Comparison of ENCODE assay signal across 12 cellular contexts in genomic region chr6:99344289-99344688, GRCh38. TPM values are rescaled to one million over a fixed set of nuclear protein-coding genes. Genes with fewer than 3 reads are reported as not detected.
DNase-seq lines count a peak whose midpoint lies in the region; ATAC-seq and TF ChIP-seq lines count a peak whose summit lies in the region.
"Had no signal": no experiment of that assay in that cellular context is flagged by ENCODE, and none has a peak within 500 bp of the region (broad histone marks: within the 10 kb centered on the region; RNA-seq: fewer than 3 reads in every experiment).

No MANE protein-coding gene starts in this region.

- 0 out of 2 replicates have a peak overlapping the region, but pooled peaks have one; percentile 3 for H3K4ac ChIP-seq in IMR-90 (ENCODE audit: low read depth, low read length)

- intact Hi-C loops in IMR-90 (cut with micrococcal nuclease) (no loop called here), sciatic nerve (cut with DNase I) (no loop called here)

- H3K9me3 ChIP-seq in IMR-90 (ENCODE audit: control insufficient read depth, insufficient read depth, low read length) (no peaks in the 10 kb centered on the region), Karpas-422 (ENCODE audit: low read length) (no peaks in the 10 kb centered on the region)
- H3K9me3 ChIP-seq: neutrophil, transverse colon had no signal

- no peak overlapping the region for H3K23ac ChIP-seq in IMR-90 (ENCODE audit: low read depth, low read length)

- H3K9ac ChIP-seq in IMR-90 (ENCODE audit: low read depth, low read length): no peak overlapping the region
- H3K9ac ChIP-seq in Karpas-422 (ENCODE audit: low read length): no peak overlapping the region

- no peak overlapping the region for H3K14ac ChIP-seq in IMR-90 (replicated peaks; ENCODE audit: low read depth, low read length)

- H3K4me2 ChIP-seq in IMR-90 (ENCODE audit: low read depth, low read length) (no peak overlapping the region), Karpas-422 (ENCODE audit: low read depth, low read length, poor library complexity, severe bottlenecking) (no peak overlapping the region)

- TF ChIP-seq POLR2A in IMR-90 (IDR thresholded peaks at IDR 0.05; ENCODE audit: low read depth, low read length): no peak

- H2BK120ac ChIP-seq in IMR-90 (ENCODE audit: low read depth, low read length): no peak overlapping the region

- no peak overlapping the region for H3K56ac ChIP-seq in IMR-90 (ENCODE audit: extremely low read depth, insufficient read depth, low read length)

- ATAC-seq in GM18861 (IDR thresholded peaks at IDR 0.05; ENCODE audit: unreplicated experiment) (peak; percentile 51), IMR-90 (ENCODE audit: low read depth) (peak; percentile 60), sciatic nerve (no peak)

- no peak overlapping the region for H4K91ac ChIP-seq in IMR-90 (ENCODE audit: insufficient read depth, low read depth, low read length)

- H2BK15ac ChIP-seq in IMR-90 (ENCODE audit: low read depth, low read length): no peak overlapping the region

- H3K36me3 Mint-ChIP-seq in osteocyte (ENCODE audit: unreplicated experiment): no peaks in the 10 kb centered on the region

- H2BK5ac ChIP-seq in IMR-90 (ENCODE audit: low read depth, low read length, poor library complexity, severe bottlenecking): no peak overlapping the region

- CTCF ChIA-PET in IMR-90 (lab: Yijun Ruan, JAX): interaction anchor here (0.6 kb wide), 1 partner anchor 178 kb away, joined by 6 read pairs; no protein-coding TSS in a partner anchor

- H2BK20ac ChIP-seq in IMR-90 (ENCODE audit: low read depth, low read length): no peak overlapping the region

- peaks cover 24% of the 10 kb centered on the region for H3K4me1 Mint-ChIP-seq in osteocyte (ENCODE audit: unreplicated experiment)

- H3K4me3 ChIP-seq in IMR-90 (ENCODE audit: insufficient read depth, low read depth, low read length): no peak overlapping the region
- H3K4me3 ChIP-seq in fibroblast of mammary gland (ENCODE audit: control insufficient read depth, low read depth, low read length): no peak overlapping the region
- no peak overlapping the region for H3K4me3 ChIP-seq in Karpas-422 (ENCODE audit: low read length)
- H3K4me3 ChIP-seq: transverse colon had no signal

- no peak overlapping the region for H4K8ac ChIP-seq in IMR-90 (ENCODE audit: low read depth in 2 of 2, low read length in 2 of 2)

- no peaks in the 10 kb centered on the region for H3K9me3 Mint-ChIP-seq in osteocyte (ENCODE audit: unreplicated experiment)

- no peak overlapping the region for H2AK9ac ChIP-seq in IMR-90 (replicated peaks; ENCODE audit: low read depth, low read length, poor library complexity)

- H2AFZ ChIP-seq in IMR-90 (replicated peaks; ENCODE audit: low read length, poor library complexity): peak overlapping the region; percentile 4
- no peak overlapping the region for H2AFZ ChIP-seq in Karpas-422 (ENCODE audit: low read length)

- DNase-seq in IMR-90: peak; percentile 60
- peak; percentile 17 for DNase-seq in fibroblast of mammary gland (ENCODE audit: low read depth)
- DNase-seq in osteocyte (ENCODE audit: extremely low spot score, unreplicated experiment): no peak
- DNase-seq in sciatic nerve (ENCODE audit: low spot score): no peak
- no peak for DNase-seq in Karpas-422
- no peak for DNase-seq in LoVo (ENCODE audit: low spot score)
- no peak for DNase-seq in NCI-H345 treated with DMSO at 0.1 percent for 48 hours (lab: John Stamatoyannopoulos, UW; ENCODE audit: unreplicated experiment)
- DNase-seq: dorsolateral prefrontal cortex, NCI-H146, transverse colon had no signal

- no peak overlapping the region for H4K5ac ChIP-seq in IMR-90 (ENCODE audit: low read depth, low read length)

- in situ Hi-C loops in IMR-90 (cut with MboI; ENCODE audit: low sequenced_read_pairs): no loop called here

- TF ChIP-seq CTCF in IMR-90 (conservative IDR thresholded peaks at IDR 0.05; ENCODE audit: low read depth, low read length) (no peak), fibroblast of mammary gland (conservative IDR thresholded peaks at IDR 0.05; ENCODE audit: control insufficient read depth, insufficient read depth, low read depth, low read length) (no peak), osteocyte (IDR thresholded peaks at IDR 0.05) (no peak)

- no peak overlapping the region for H3K4me3 Mint-ChIP-seq in osteocyte (ENCODE audit: unreplicated experiment)

- no peaks in the 10 kb centered on the region for H3K27me3 Mint-ChIP-seq in osteocyte (ENCODE audit: unreplicated experiment)

- H3K79me2 ChIP-seq in Karpas-422 (ENCODE audit: low read length): no peaks in the 10 kb centered on the region

- H3K9me2 ChIP-seq in Karpas-422 (replicated peaks; ENCODE audit: insufficient read depth, low read length): no peaks in the 10 kb centered on the region

- dilution Hi-C loops in IMR-90 (cut with HindIII; ENCODE audit: low sequenced_read_pairs, unreplicated experiment): no loop called here

- no peaks in the 10 kb centered on the region for H3K79me1 ChIP-seq in IMR-90 (ENCODE audit: low read depth in 1 of 2, low read length in 2 of 2)

- no peak for TF ChIP-seq RAD21 in IMR-90 (IDR thresholded peaks at IDR 0.05; ENCODE audit: low read length)

- H4K20me1 ChIP-seq in IMR-90 (ENCODE audit: insufficient read depth, low read length) (no peaks in the 10 kb centered on the region), Karpas-422 (ENCODE audit: insufficient read depth, low read depth, low read length) (no peaks in the 10 kb centered on the region)

- peaks cover 3% of the 10 kb centered on the region; the same call in 1 of the 2 replicates for H3K4me1 ChIP-seq in IMR-90 (ENCODE audit: control insufficient read depth, insufficient read depth, low read length)
- H3K4me1 ChIP-seq in Karpas-422 (ENCODE audit: low read length): no peaks in the 10 kb centered on the region

- H3K27ac Mint-ChIP-seq in osteocyte (ENCODE audit: unreplicated experiment): peak overlapping the region; percentile 6

- no peak overlapping the region for H3K27ac ChIP-seq in IMR-90 (ENCODE audit: insufficient read depth, low read length)
- H3K27ac ChIP-seq in Karpas-422 (ENCODE audit: low read length): no peak overlapping the region
- H3K27ac ChIP-seq: dorsolateral prefrontal cortex, neutrophil had no signal

- H3K36me3 ChIP-seq in IMR-90 (ENCODE audit: control insufficient read depth, insufficient read depth, low read length) (no peaks in the 10 kb centered on the region), Karpas-422 (ENCODE audit: insufficient read depth, low read length) (no peaks in the 10 kb centered on the region)
- H3K36me3 ChIP-seq: neutrophil, transverse colon had no signal

- no peak overlapping the region for H2AK5ac ChIP-seq in IMR-90 (ENCODE audit: low read depth, low read length)

- H3K18ac ChIP-seq in IMR-90 (ENCODE audit: low read depth, low read length): no peak overlapping the region

- H3K27me3 ChIP-seq in IMR-90 (ENCODE audit: control insufficient read depth, insufficient read depth, low read length) (no peaks in the 10 kb centered on the region), Karpas-422 (ENCODE audit: low read length) (no peaks in the 10 kb centered on the region)
- H3K27me3 ChIP-seq: dorsolateral prefrontal cortex had no signal

- H3K9me1 ChIP-seq in IMR-90 (ENCODE audit: insufficient read depth, low read length): peaks cover 6% of the 10 kb centered on the region; the same call in 1 of the 2 replicates

- BruUV-seq in IMR-90 (replicated peaks; lab: Mats Ljungman, UMichigan): no TSS peak

- POLR2A ChIA-PET in IMR-90 (lab: Charles Lee; ENCODE audit: unreplicated experiment): no interaction called here

- WGBS in IMR-90 (ENCODE audit: extremely low coverage in 2 of 2, insufficient read length in 1 of 2), 2 experiments: 20% methylated on average over 1 of the region's 3 CpGs; no CpG with 5 or more reads in 1 of the 2 experiments

TF ChIP-seq in IMR-90, 13 proteins besides CTCF, POLR2A, EP300 and RAD21:
- no peak for TF ChIP-seq RCOR1 (IDR thresholded peaks at IDR 0.05; ENCODE audit: insufficient replicate concordance, low read length)
- 0 out of 2 replicates have a peak, but pooled peaks have one; percentile 19 for TF ChIP-seq FOS (IDR thresholded peaks at IDR 0.05; ENCODE audit: low read depth, low read length)

RNA-seq across cellular contexts. Expression of gene FAXC, which starts 5.2 kb away (rescaled TPM):
- total RNA-seq in IMR-90 (2012; rRNA removed): 1.1 and 1.9 TPM in 2 replicates
- polyA plus RNA-seq in IMR-90 (2012; rRNA removed): 2.7 and 3.4 TPM in 2 replicates
- polyA plus RNA-seq in IMR-90 (2012; cell fraction: cytosol; rRNA removed): 0.57 and 1.3 TPM in 2 replicates
- polyA plus RNA-seq in IMR-90 (2012; cell fraction: nucleus; rRNA removed; ENCODE audit: low replicate concordance): 0.84 and 5.0 TPM in 2 replicates
- total RNA-seq in osteocyte: 2.5 and 3.1 TPM in 2 replicates
- total RNA-seq in sciatic nerve: 0.49 TPM
- not detected in 2 replicates for total RNA-seq in Karpas-422 (2014; rRNA removed; shearing (Covaris generic); ENCODE audit: low replicate concordance)

RNA-seq across cellular contexts. Expression of gene COQ3, which starts 49.7 kb away (rescaled TPM):
- 8.2 and 9.2 TPM in 2 replicates for total RNA-seq in IMR-90 (2012; rRNA removed)
- 7.1 and 8.9 TPM in 2 replicates for polyA plus RNA-seq in IMR-90 (2012; rRNA removed)
- polyA plus RNA-seq in IMR-90 (2012; cell fraction: cytosol; rRNA removed): 1.3 and 1.9 TPM in 2 replicates
- polyA plus RNA-seq in IMR-90 (2012; cell fraction: nucleus; rRNA removed; ENCODE audit: low replicate concordance): 0.85 and 5.2 TPM in 2 replicates
- 4.8 and 4.9 TPM in 2 replicates for total RNA-seq in osteocyte
- total RNA-seq in sciatic nerve: 5.3 TPM
- 13.1 and 14.4 TPM in 2 replicates for total RNA-seq in Karpas-422 (2014; rRNA removed; shearing (Covaris generic); ENCODE audit: low replicate concordance)

Comparison
In these comparisons a context has a peak if more than half of its experiments do, and no peak if none do; other contexts are left out.
1. DNase-seq: peak in IMR-90 (single experiment) and fibroblast of mammary gland (single experiment); none in osteocyte (single experiment), sciatic nerve (single experiment), Karpas-422 (single experiment), LoVo (single experiment) and NCI-H345 treated with DMSO at 0.1 percent for 48 hours (single experiment).